Comparison of ENCODE assay signal across 18 cellular contexts in genomic region chr5:154893381-154893780, GRCh38. TPM values are rescaled to one million over a fixed set of nuclear protein-coding genes. Genes with fewer than 3 reads are reported as not detected.
DNase-seq lines count a peak whose midpoint lies in the region; ATAC-seq and TF ChIP-seq lines count a peak whose summit lies in the region.
"Had no signal": no experiment of that assay in that cellular context is flagged by ENCODE, and none has a peak within 500 bp of the region (broad histone marks: within the 10 kb centered on the region; RNA-seq: fewer than 3 reads in every experiment).

No MANE protein-coding gene starts in this region.

- no peak overlapping the region for H3K4me3 Mint-ChIP-seq in activated naive CD4-positive, alpha-beta T cell treated with anti-CD3 and anti-CD28 coated beads, Interleukin-2, amount 10 ng/mL, durations not matched to agents 7 days and 5 days
- H3K4me3 Mint-ChIP-seq in endothelial cell (ENCODE audit: unreplicated experiment) = peak overlapping the region; percentile 48
- H3K4me3 Mint-ChIP-seq in osteocyte (ENCODE audit: unreplicated experiment) = no peak overlapping the region
- H3K4me3 Mint-ChIP-seq: CD4-positive, alpha-beta memory T cell; GM23338; H9; HFFc6 had no signal

- DNase-seq in activated naive CD4-positive, alpha-beta T cell treated with anti-CD3 and anti-CD28 coated beads, Interleukin-2, amount 10 ng/mL, durations not matched to agents 7 days and 5 days = no peak
- no peak for DNase-seq in activated naive CD4-positive, alpha-beta T cell treated with Interleukin-2 at 50 U/mL for 16 hours
- DNase-seq in endothelial cell (ENCODE audit: low spot score) (no peak), osteocyte (ENCODE audit: extremely low spot score, unreplicated experiment) (no peak), NCI-H2107 treated with DMSO at 0.1 percent for 48 hours (lab: John Stamatoyannopoulos, UW; ENCODE audit: unreplicated experiment) (no peak)
- DNase-seq: C1 segment of cervical spinal cord; Calu3; CD4-positive, alpha-beta memory T cell; COR-L47; DMS53; DMS79 treated with DMSO at 0.1 percent for 48 hours; GF-D8; H9; HFFc6 had no signal

- no peak for TF ChIP-seq CTCF in endothelial cell (IDR thresholded peaks at IDR 0.05; ENCODE audit: unreplicated experiment)
- TF ChIP-seq CTCF in osteocyte (IDR thresholded peaks at IDR 0.05) = no peak

- H3K9me3 Mint-ChIP-seq in activated naive CD4-positive, alpha-beta T cell treated with anti-CD3 and anti-CD28 coated beads, Interleukin-2, amount 10 ng/mL, durations not matched to agents 7 days and 5 days = no peaks in the 10 kb centered on the region
- H3K9me3 Mint-ChIP-seq in endothelial cell (ENCODE audit: unreplicated experiment) (no peaks in the 10 kb centered on the region), osteocyte (ENCODE audit: unreplicated experiment) (no peaks in the 10 kb centered on the region)
- H3K9me3 Mint-ChIP-seq: GM23338, H9, HFFc6 had no signal

- peaks cover 6% of the 10 kb centered on the region for H3K4me1 Mint-ChIP-seq in activated naive CD4-positive, alpha-beta T cell treated with anti-CD3 and anti-CD28 coated beads, Interleukin-2, amount 10 ng/mL, durations not matched to agents 7 days and 5 days
- H3K4me1 Mint-ChIP-seq in endothelial cell (ENCODE audit: unreplicated experiment) (peaks cover 4% of the 10 kb centered on the region), osteocyte (ENCODE audit: unreplicated experiment) (peaks cover 13% of the 10 kb centered on the region)
- H3K4me1 Mint-ChIP-seq: CD4-positive, alpha-beta memory T cell; GM23338; H9 had no signal

- H3K27ac Mint-ChIP-seq in activated naive CD4-positive, alpha-beta T cell treated with anti-CD3 and anti-CD28 coated beads, Interleukin-2, amount 10 ng/mL, durations not matched to agents 7 days and 5 days = peak overlapping the region; percentile 17
- H3K27ac Mint-ChIP-seq in endothelial cell (ENCODE audit: unreplicated experiment) = no peak overlapping the region
- H3K27ac Mint-ChIP-seq in osteocyte (ENCODE audit: unreplicated experiment) = peak overlapping the region; percentile 63
- H3K27ac Mint-ChIP-seq: CD4-positive, alpha-beta memory T cell; GM23338; H9; HFFc6 had no signal

- peaks cover 61% of the 10 kb centered on the region for H3K36me3 Mint-ChIP-seq in activated naive CD4-positive, alpha-beta T cell treated with anti-CD3 and anti-CD28 coated beads, Interleukin-2, amount 10 ng/mL, durations not matched to agents 7 days and 5 days
- H3K36me3 Mint-ChIP-seq in endothelial cell (ENCODE audit: low read depth, unreplicated experiment) (peaks cover 44% of the 10 kb centered on the region), osteocyte (ENCODE audit: unreplicated experiment) (peaks cover 69% of the 10 kb centered on the region)

- CTCF ChIA-PET in activated naive CD4-positive, alpha-beta T cell treated with anti-CD3 and anti-CD28 coated beads, Interleukin-2, amount 10 ng/mL, durations not matched to agents 7 days and 5 days (lab: Charles Lee) = interaction anchor here (0.6 kb wide), 1 partner anchor 155 kb away, joined by 4 read pairs; no protein-coding TSS in a partner anchor

- no peak for ATAC-seq in HG02870 (IDR thresholded peaks at IDR 0.05; ENCODE audit: unreplicated experiment)
- ATAC-seq: GM23338, HCT116 had no signal

- H3K27me3 Mint-ChIP-seq in activated naive CD4-positive, alpha-beta T cell treated with anti-CD3 and anti-CD28 coated beads, Interleukin-2, amount 10 ng/mL, durations not matched to agents 7 days and 5 days = no peaks in the 10 kb centered on the region
- no peaks in the 10 kb centered on the region for H3K27me3 Mint-ChIP-seq in endothelial cell (ENCODE audit: unreplicated experiment)
- no peaks in the 10 kb centered on the region for H3K27me3 Mint-ChIP-seq in osteocyte (ENCODE audit: unreplicated experiment)
- H3K27me3 Mint-ChIP-seq: CD4-positive, alpha-beta memory T cell had no signal

RNA-seq across cellular contexts. Expression of gene CNOT8, which starts 35.0 kb away (rescaled TPM):
- 65.6 TPM for total RNA-seq in endothelial cell (ENCODE audit: unreplicated experiment)
- 49.2 and 61.1 TPM in 2 replicates for total RNA-seq in osteocyte

RNA-seq across cellular contexts. Expression of gene FAXDC2, which starts 43.0 kb away (rescaled TPM):
- 9.3 TPM for total RNA-seq in endothelial cell (ENCODE audit: unreplicated experiment)
- 23.7 and 25.7 TPM in 2 replicates for total RNA-seq in osteocyte
- total RNA-seq: A673, Calu3 had no signal

RNA-seq across cellular contexts. Expression of gene GEMIN5, which starts 44.6 kb away (rescaled TPM):
- total RNA-seq in endothelial cell (ENCODE audit: unreplicated experiment) (16.9 TPM), osteocyte (17.6 and 19.6 TPM in 2 replicates)

RNA-seq across cellular contexts. Expression of gene MRPL22, which starts 47.5 kb away (rescaled TPM):
- total RNA-seq in endothelial cell (ENCODE audit: unreplicated experiment) = 63.6 TPM
- total RNA-seq in osteocyte = 35.8 and 39.1 TPM in 2 replicates
